ENCODE assay signal across 11 cellular contexts in the genomic region with DNA sequence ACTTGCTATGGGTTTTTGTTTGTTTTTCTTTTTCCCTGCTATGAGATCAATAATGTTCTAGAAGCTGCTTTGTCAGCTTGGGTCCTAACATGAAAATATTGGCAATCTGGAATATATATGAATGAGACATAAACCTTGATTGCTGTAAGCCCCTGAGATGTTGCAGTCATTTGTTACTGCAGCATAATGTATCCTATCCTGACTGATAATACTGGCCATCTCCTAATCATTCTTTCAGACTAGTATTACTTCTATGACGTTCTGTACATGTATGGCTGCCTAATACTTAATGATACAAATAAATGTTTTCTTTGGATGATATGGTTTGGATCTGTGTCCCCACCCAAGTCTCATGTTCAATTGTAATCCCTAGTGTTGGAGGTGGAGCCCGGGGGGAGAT. TPM values are rescaled to one million over a fixed set of nuclear protein-coding genes. Genes with fewer than 3 reads are reported as not detected.
"Had no signal": no experiment of that assay in that cellular context is flagged by ENCODE, and none has a peak within 500 bp of the region (broad histone marks: within the 10 kb centered on the region; RNA-seq: fewer than 3 reads in every experiment).

No MANE protein-coding gene starts in this region.

- H3K36me3 ChIP-seq: HAP-1 had no signal

- H2AFZ ChIP-seq: GM23248 had no signal

- H3K9me3 ChIP-seq: HAP-1 had no signal

- H3K9ac ChIP-seq: GM23248 had no signal

- H3K4me2 ChIP-seq: GM23338 had no signal

- H3K27ac ChIP-seq: GM23248 had no signal

- FAIRE-seq: H1, H54 had no signal

- ATAC-seq: GM23338, HCT116 had no signal

- DNase-seq: GM23248, GOT3, H7, H9, HCEC 1CT, HFFc6 had no signal

- H3K4me1 ChIP-seq: HAP-1 had no signal

- H3K4me3 ChIP-seq: GM23248, GM23338, HAP-1 had no signal

RNA-seq across cellular contexts. Expression of a gene that starts 52.4 kb away (rescaled TPM):
- total RNA-seq: GM23248 had no signal
- polyA plus RNA-seq: GM23248 had no signal
